1 cellular context compared by ENCODE assay signal in genomic region chr20:53918949-53919361, GRCh38.
TF ChIP-seq lines count a peak whose summit lies in the region.

No MANE protein-coding gene starts in this region.

TF ChIP-seq in GM23338, 12 proteins besides CTCF, POLR2A, EP300 and RAD21 (continued from another document):
- TF ChIP-seq REST (IDR thresholded peaks at IDR 0.05; ENCODE audit: unreplicated experiment) (no peak), NANOG (IDR thresholded peaks at IDR 0.05; ENCODE audit: borderline replicate concordance) (no peak), ZNF331 (CRISPR knock-in tag; IDR thresholded peaks at IDR 0.05; ENCODE audit: low read depth) (no peak)
TF ChIP-seq in GM23338: peak in this region for 3.
